In the genomic region with DNA sequence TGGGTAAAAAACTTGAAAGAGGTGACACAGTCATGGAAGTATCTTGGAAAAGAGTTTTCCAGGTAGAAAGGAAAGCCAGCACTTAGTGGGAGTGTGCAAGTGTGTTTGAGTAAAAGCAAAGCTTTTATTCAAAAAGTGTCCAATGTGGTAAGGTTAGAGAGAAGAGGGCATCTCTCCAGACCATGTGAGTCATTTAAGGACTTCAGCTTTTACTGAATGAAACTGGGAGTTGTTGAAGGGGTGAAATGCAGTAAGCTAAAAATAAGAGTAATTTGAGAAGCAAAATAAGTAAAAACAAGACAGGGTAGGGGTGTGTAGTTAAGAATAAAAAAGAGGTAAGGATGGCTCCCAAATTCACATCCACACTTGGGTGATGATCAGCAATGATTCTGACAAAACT, we compare ENCODE assay signal across 14 cellular contexts.
DNase-seq lines count a peak whose midpoint lies in the region; ATAC-seq lines count a peak whose summit lies in the region.
"Had no signal": no experiment of that assay in that cellular context is flagged by ENCODE, and none has a peak within 500 bp of the region (broad histone marks: within the 10 kb centered on the region; RNA-seq: fewer than 3 reads in every experiment).

No MANE protein-coding gene starts in this region.

- no peaks in the 10 kb centered on the region for H3K36me3 ChIP-seq in HAP-1 (replicated peaks)
- H3K36me3 ChIP-seq: cardiac muscle cell, lower lobe of right lung, prostate gland, uterus had no signal

- no peaks in the 10 kb centered on the region for H3K27me3 ChIP-seq in HAP-1 (ENCODE audit: low read depth)
- H3K27me3 ChIP-seq: cardiac muscle cell, uterus had no signal

- H3K9me3 ChIP-seq in HAP-1: no peaks in the 10 kb centered on the region
- H3K9me3 ChIP-seq: lower lobe of right lung, prostate gland, uterus had no signal

- ATAC-seq in GM18907 (IDR thresholded peaks at IDR 0.05; ENCODE audit: unreplicated experiment) (peak; percentile 98), GM21825 (IDR thresholded peaks at IDR 0.05; ENCODE audit: unreplicated experiment) (peak; percentile 99), HG03280 (IDR thresholded peaks at IDR 0.05; ENCODE audit: unreplicated experiment) (peak; percentile 81)
- ATAC-seq: lower lobe of right lung had no signal

- DNase-seq in iris pigment epithelial cell (ENCODE audit: low read depth): peak; percentile 44
- DNase-seq in SHP77 (lab: John Stamatoyannopoulos, UW): no peak
- DNase-seq in activated T-cell treated with anti-CD3 and anti-CD28 coated beads, Interleukin-2, amount 50 U/mL, for 1 hour: no peak
- DNase-seq in DMS53 treated with DMSO at 0.1 percent for 48 hours (lab: John Stamatoyannopoulos, UW; ENCODE audit: unreplicated experiment): no peak
- DNase-seq in HAP-1 (ENCODE audit: low spot score in 2 of 2): no peak
- DNase-seq: Karpas-422, lower lobe of right lung, NCI-H774, uterus had no signal

- in situ Hi-C loops in HAP-1 (cut with MboI; ENCODE audit: low sequenced_read_pairs): no loop called here

- H3K4me1 ChIP-seq in HAP-1: peaks cover 3% of the 10 kb centered on the region; the same call in 1 of the 2 replicates
- H3K4me1 ChIP-seq: lower lobe of right lung, prostate gland, uterus had no signal

- no peak overlapping the region for H3K4me3 ChIP-seq in HAP-1
- H3K4me3 ChIP-seq: cardiac muscle cell, lower lobe of right lung, prostate gland, uterus had no signal
